8 cellular contexts compared by ENCODE assay signal in genomic region chr14:55411426-55412389, GRCh38. TPM values are rescaled to one million over a fixed set of nuclear protein-coding genes. Genes with fewer than 3 reads are reported as not detected.
DNase-seq lines count a peak whose midpoint lies in the region; ATAC-seq lines count a peak whose summit lies in the region.

Gene ATG14 (minus strand): TSS chr14:55411830. CDS start chr14:55411822, 8 bp downstream.

- ATAC-seq in GM18907 (IDR thresholded peaks at IDR 0.05; ENCODE audit: unreplicated experiment): peak; percentile 93
- ATAC-seq in HG03159 (IDR thresholded peaks at IDR 0.05; ENCODE audit: unreplicated experiment): peak; percentile 97
- peak; percentile 97 to 98 for ATAC-seq in activated CD4-positive, CD25-positive, alpha-beta regulatory T cell treated with anti-CD3 and anti-CD28 coated beads, Interleukin-2, amount 50 U/mL, for 24 hours

- DNase-seq in AG08396 (ENCODE audit: low spot score): peak; percentile 93
- peak; percentile 89 for DNase-seq in NCI-H345 (lab: John Stamatoyannopoulos, UW)
- peak; percentile 90 for DNase-seq in cerebellum (ENCODE audit: low spot score)
- DNase-seq in kidney tubule cell (ENCODE audit: low spot score): peak; percentile 80
- DNase-seq in stimulated activated CD4-positive, alpha-beta T cell treated with anti-CD3 and anti-CD28 coated beads, Interleukin-1b, Interleukin-23, amount 100 ng/mL, for 1 hour (ENCODE audit: low read depth in 2 of 2): peak; percentile 41 to 53

RNA-seq across cellular contexts. Expression of gene ATG14, which starts in this region (rescaled TPM):
- 18.0 TPM for total RNA-seq in cerebellum

Comparison
In these comparisons a context has a peak if more than half of its experiments do, and no peak if none do; other contexts are left out.
1. Peak in every context shown above with its lines: DNase-seq and ATAC-seq.